ENCODE assay signal across 17 cellular contexts in the genomic region with DNA sequence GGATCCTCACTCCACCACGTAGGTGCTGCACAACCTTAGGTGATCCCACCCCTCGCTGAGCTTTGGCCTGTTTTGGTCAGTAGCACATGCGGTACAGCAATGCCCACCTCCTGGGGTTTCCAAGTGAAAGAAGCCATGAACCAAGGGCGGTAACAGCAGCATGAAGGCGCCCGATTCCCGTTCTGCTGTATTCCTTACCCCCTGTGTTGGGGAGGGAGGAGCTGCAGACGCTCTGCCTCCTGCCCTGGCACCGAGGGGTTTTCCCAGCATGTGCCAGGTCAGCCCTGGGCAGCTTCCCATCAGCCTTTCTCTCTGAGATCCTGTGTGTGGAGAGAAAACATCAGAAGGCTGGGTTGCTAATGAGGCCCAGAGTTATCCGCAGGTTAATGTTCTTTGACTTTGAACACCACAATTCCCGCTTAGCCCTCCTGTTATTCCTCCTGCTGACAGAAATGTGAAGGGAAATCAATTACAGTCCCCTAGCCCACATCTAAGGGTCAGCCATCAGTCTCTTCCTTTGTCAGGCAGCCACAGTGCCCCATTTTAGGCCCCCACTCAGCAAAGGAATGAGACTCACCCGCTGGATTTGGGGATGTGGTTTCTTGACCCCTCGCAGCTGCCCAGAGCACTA.
A peak's percentile ranks its signal among the peaks of the same experiment; 100 is the strongest.
DNase-seq lines count a peak whose midpoint lies in the region; ATAC-seq and TF ChIP-seq lines count a peak whose summit lies in the region.
"Had no signal": no experiment of that assay in that cellular context is flagged by ENCODE, and none has a peak within 500 bp of the region (broad histone marks: within the 10 kb centered on the region; RNA-seq: fewer than 3 reads in every experiment).

No MANE protein-coding gene starts in this region.

- H3K4me2 ChIP-seq in BLaER1: peak overlapping the region; percentile 78
- peak overlapping the region; percentile 4 for H3K4me2 ChIP-seq in trophoblast cell (ENCODE audit: low read length)

- no peak overlapping the region for H4K12ac ChIP-seq in trophoblast cell (ENCODE audit: low read depth, low read length)

- no peak overlapping the region for H2BK5ac ChIP-seq in trophoblast cell (ENCODE audit: low read depth, low read length, poor library complexity)

- H3K4me3 ChIP-seq in BLaER1: no peak overlapping the region
- no peak overlapping the region for H3K4me3 ChIP-seq in WERI-Rb-1 (ENCODE audit: low read depth, low read length)
- no peak overlapping the region for H3K4me3 ChIP-seq in trophoblast cell (ENCODE audit: low read depth, low read length)
- H3K4me3 ChIP-seq in ascending aorta: no peak overlapping the region

- H3K27me3 ChIP-seq in BLaER1 (no peaks in the 10 kb centered on the region), WERI-Rb-1 (ENCODE audit: insufficient read depth, low read depth, severe bottlenecking) (no peaks in the 10 kb centered on the region), trophoblast cell (ENCODE audit: insufficient read depth, low read length) (no peaks in the 10 kb centered on the region), ascending aorta (no peaks in the 10 kb centered on the region)

- no peaks in the 10 kb centered on the region for H3K79me2 ChIP-seq in trophoblast cell (ENCODE audit: control insufficient read depth, insufficient read depth, low read length, poor library complexity)

- H4K20me1 ChIP-seq in BLaER1: no peaks in the 10 kb centered on the region

- H3K4ac ChIP-seq in trophoblast cell (ENCODE audit: low read depth, low read length): no peak overlapping the region

- ATAC-seq in GM21447 (IDR thresholded peaks at IDR 0.05; ENCODE audit: unreplicated experiment): no peak
- ATAC-seq: Right ventricle myocardium inferior; stimulated activated memory B cell treated with anti-CD40 and anti-IgM and Interleukin-4, amounts not matched to agents 10 μg/mL and 1 μg/mL and 100 μg/mL, for 72 hours had no signal

- H3K9me3 ChIP-seq in BLaER1: no peaks in the 10 kb centered on the region
- no peaks in the 10 kb centered on the region for H3K9me3 ChIP-seq in WERI-Rb-1 (ENCODE audit: severe bottlenecking)
- no peaks in the 10 kb centered on the region for H3K9me3 ChIP-seq in trophoblast cell (ENCODE audit: insufficient read depth, low read depth, low read length)
- no peaks in the 10 kb centered on the region for H3K9me3 ChIP-seq in ascending aorta

- H3K27ac ChIP-seq in BLaER1 (peak overlapping the region; percentile 58), WERI-Rb-1 (peak overlapping the region; percentile 98), trophoblast cell (ENCODE audit: low read depth, low read length) (no peak overlapping the region), ascending aorta (no peak overlapping the region)

- no peak overlapping the region for H2BK12ac ChIP-seq in trophoblast cell (ENCODE audit: low read length)

- no peak overlapping the region for H4K91ac ChIP-seq in trophoblast cell (ENCODE audit: low read depth, low read length)

- no peak overlapping the region for H4K8ac ChIP-seq in trophoblast cell (ENCODE audit: low read depth, low read length)

- no peak overlapping the region for H2BK120ac ChIP-seq in trophoblast cell (ENCODE audit: insufficient read depth, low read length, poor library complexity)

- H2AFZ ChIP-seq in trophoblast cell (ENCODE audit: insufficient read depth, low read length, poor library complexity): no peak overlapping the region

- WGBS in trophoblast cell (ENCODE audit: extremely low coverage, insufficient coverage, insufficient read length): no CpG with 5 or more reads among the region's 13 CpGs

- H3K36me3 ChIP-seq in BLaER1 (no peaks in the 10 kb centered on the region), WERI-Rb-1 (peaks cover 18% of the 10 kb centered on the region), trophoblast cell (ENCODE audit: control insufficient read depth in 1 of 2, insufficient read depth in 2 of 2, low read length in 2 of 2) (peaks cover 2 to 9% of the 10 kb centered on the region in 2 experiments), ascending aorta (peaks cover 0 to 7% of the 10 kb centered on the region in 2 donors)

- intact Hi-C loops in ascending aorta (cut with DNase I): no loop called here

- peak overlapping the region; percentile 52; the same call in 1 of the 2 replicates for H3K9ac ChIP-seq in BLaER1
- H3K9ac ChIP-seq in trophoblast cell (ENCODE audit: low read length): peak overlapping the region; percentile 41

- no peaks in the 10 kb centered on the region for H3K79me1 ChIP-seq in trophoblast cell (ENCODE audit: low read length)

- no peak overlapping the region for H3K14ac ChIP-seq in trophoblast cell (ENCODE audit: low read length)

- DNase-seq in WERI-Rb-1: no peak
- DNase-seq in glomerular visceral epithelial cell (ENCODE audit: extremely low spot score): peak; percentile 9
- no peak for DNase-seq in trophoblast cell
- DNase-seq in HK-2 (ENCODE audit: unreplicated experiment): no peak
- DNase-seq in ascending aorta (ENCODE audit: low spot score in 2 of 2): no peak
- no peak for DNase-seq in NCI-H146 (lab: John Stamatoyannopoulos, UW)
- DNase-seq: ACHN; activated naive CD4-positive, alpha-beta T cell treated with anti-CD3 and anti-CD28 coated beads, Interleukin-2, amount 50 U/mL, for 16 hours; COR-L47; HFFc6; KBM-7; mesenchymal stem cell; NCI-H1092 had no signal

- TF ChIP-seq CTCF in WERI-Rb-1 (IDR thresholded peaks at IDR 0.05; ENCODE audit: low read depth, low read length): no peak
- TF ChIP-seq CTCF in ascending aorta (IDR thresholded peaks at IDR 0.05): no peak

- H2AK5ac ChIP-seq in trophoblast cell (ENCODE audit: low read length): no peak overlapping the region

- H3K4me1 ChIP-seq in BLaER1 (peaks cover 55% of the 10 kb centered on the region), trophoblast cell (ENCODE audit: control insufficient read depth in 1 of 2, insufficient read depth in 2 of 2, low read length in 2 of 2) (peaks cover 2 to 6% of the 10 kb centered on the region in 2 experiments), ascending aorta (no peaks in the 10 kb centered on the region)

- H3K23ac ChIP-seq in trophoblast cell (ENCODE audit: low read length): no peak overlapping the region

- no peak overlapping the region for H3K18ac ChIP-seq in trophoblast cell (ENCODE audit: low read length)

Comparison
In these comparisons a context has a peak if more than half of its experiments do, and no peak if none do; other contexts are left out.
1. H3K27ac ChIP-seq: peak in BLaER1 (single experiment) and WERI-Rb-1 (single experiment); none in trophoblast cell (single experiment) and ascending aorta (0 of 2).